8 cellular contexts compared by ENCODE assay signal in the genomic region with DNA sequence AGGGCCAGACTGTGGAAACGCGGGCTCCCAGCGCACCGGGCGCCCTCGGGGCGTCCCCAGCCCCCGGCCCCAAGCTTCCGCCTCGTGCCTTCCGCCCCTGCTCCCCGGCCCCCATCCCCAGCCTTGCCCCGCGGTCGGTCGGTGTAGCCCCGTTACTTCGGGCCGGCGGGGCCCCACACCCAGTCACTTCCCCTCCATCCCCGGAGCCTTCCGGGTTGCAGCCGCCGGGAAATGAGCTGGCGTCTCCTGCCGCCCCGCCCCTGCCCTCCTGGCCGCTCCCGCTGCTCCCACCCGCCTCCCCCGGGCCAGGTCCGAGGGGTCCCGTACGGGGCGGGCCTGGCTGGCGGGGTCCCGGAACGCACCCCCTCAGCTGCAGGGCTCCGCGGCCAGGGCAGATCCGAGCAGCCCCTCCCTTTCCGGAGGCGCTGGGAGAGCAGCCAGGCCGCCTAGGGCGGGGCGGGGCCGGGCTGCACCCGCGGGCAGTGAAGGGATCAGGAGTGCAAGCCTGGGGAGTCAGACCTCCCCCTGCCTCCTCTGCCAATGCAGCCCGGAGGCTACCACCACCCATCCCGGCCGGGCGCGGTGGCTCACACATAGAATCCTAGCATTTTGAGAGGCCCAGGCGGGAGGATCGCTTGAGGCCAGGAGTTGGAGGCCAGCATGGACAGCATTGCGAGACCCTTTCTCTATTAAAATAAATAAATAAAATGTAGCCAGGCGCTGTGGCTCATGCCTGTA. TPM values are rescaled to one million over a fixed set of nuclear protein-coding genes. Genes with fewer than 3 reads are reported as not detected.
DNase-seq lines count a peak whose midpoint lies in the region; ATAC-seq and TF ChIP-seq lines count a peak whose summit lies in the region.

No MANE protein-coding gene starts in this region.

- H3K27me3 Mint-ChIP-seq in endothelial cell (ENCODE audit: unreplicated experiment): peaks cover 7% of the 10 kb centered on the region

- ATAC-seq in GM18498 (IDR thresholded peaks at IDR 0.05; ENCODE audit: unreplicated experiment): peak; percentile 46
- peak; percentile 50 for ATAC-seq in HG02885 (IDR thresholded peaks at IDR 0.05; ENCODE audit: poor library complexity, unreplicated experiment)

- H3K4me1 Mint-ChIP-seq in endothelial cell (ENCODE audit: unreplicated experiment): peaks cover 12% of the 10 kb centered on the region

- H3K36me3 Mint-ChIP-seq in endothelial cell (ENCODE audit: low read depth, unreplicated experiment): peaks cover 4% of the 10 kb centered on the region

- H3K9me3 Mint-ChIP-seq in endothelial cell (ENCODE audit: unreplicated experiment): no peaks in the 10 kb centered on the region

- DNase-seq in A172 (ENCODE audit: low spot score) (peak; percentile 82), NCI-H748 treated with DMSO at 0.1 percent for 48 hours (lab: John Stamatoyannopoulos, UW) (peak; percentile 13), endothelial cell (ENCODE audit: low spot score) (peak; percentile 58), mesenteric fat pad (ENCODE audit: low spot score) (peak; percentile 95)
- DNase-seq in activated CD8-positive, alpha-beta memory T cell treated with anti-CD3 and anti-CD28 coated beads for 48 hours (ENCODE audit: low read depth in 2 of 3, low spot score in 2 of 3): peak in 2 of 3 experiments; percentile 47 to 57
- DNase-seq in stimulated activated CD8-positive, alpha-beta memory T cell treated with anti-CD3 and anti-CD28 coated beads, Interleukin-4, amount 100 ng/mL, for 48 hours: peak; percentile 77

- peak overlapping the region; percentile 78 for H3K4me3 Mint-ChIP-seq in endothelial cell (ENCODE audit: unreplicated experiment)

- TF ChIP-seq CTCF in endothelial cell (IDR thresholded peaks at IDR 0.05; ENCODE audit: unreplicated experiment): no peak

- no peak overlapping the region for H3K27ac Mint-ChIP-seq in endothelial cell (ENCODE audit: unreplicated experiment)

RNA-seq across cellular contexts. Expression of a gene that starts 0.7 kb away (rescaled TPM):
- total RNA-seq in A172 (2014; rRNA removed; shearing (Covaris generic)): 549 and 731 TPM in 2 replicates
- total RNA-seq in endothelial cell (ENCODE audit: unreplicated experiment) (124 TPM), mesenteric fat pad (159 TPM)

RNA-seq across cellular contexts. Expression of a gene that starts 33.2 kb away (rescaled TPM):
- total RNA-seq in A172 (2014; rRNA removed; shearing (Covaris generic)): 236 and 279 TPM in 2 replicates
- total RNA-seq in endothelial cell (ENCODE audit: unreplicated experiment) (107 TPM), mesenteric fat pad (88.8 TPM)

RNA-seq across cellular contexts. Expression of a gene that starts 33.5 kb away (rescaled TPM):
- total RNA-seq in A172 (2014; rRNA removed; shearing (Covaris generic)): 180 and 228 TPM in 2 replicates
- total RNA-seq in endothelial cell (ENCODE audit: unreplicated experiment): 73.4 TPM
- total RNA-seq in mesenteric fat pad: 68.2 TPM

RNA-seq across cellular contexts. Expression of a gene that starts 49.5 kb away (rescaled TPM):
- 326 and 351 TPM in 2 replicates for total RNA-seq in A172 (2014; rRNA removed; shearing (Covaris generic))
- total RNA-seq in endothelial cell (ENCODE audit: unreplicated experiment): 196 TPM
- total RNA-seq in mesenteric fat pad: 109 TPM

Comparison
In these comparisons a context has a peak if more than half of its experiments do, and no peak if none do; other contexts are left out.
1. Peak in every context shown above with its lines: DNase-seq and ATAC-seq.
2. DNase-seq: peak in every context shown above with its lines; median percentile 95 in mesenteric fat pad; 82 in A172; 77 in stimulated activated CD8-positive, alpha-beta memory T cell treated with anti-CD3 and anti-CD28 coated beads, Interleukin-4, amount 100 ng/mL, for 48 hours; 58 in endothelial cell; 52 in activated CD8-positive, alpha-beta memory T cell treated with anti-CD3 and anti-CD28 coated beads for 48 hours; 13 in NCI-H748 treated with DMSO at 0.1 percent for 48 hours.